1 cellular context compared by ENCODE assay signal in the genomic region with DNA sequence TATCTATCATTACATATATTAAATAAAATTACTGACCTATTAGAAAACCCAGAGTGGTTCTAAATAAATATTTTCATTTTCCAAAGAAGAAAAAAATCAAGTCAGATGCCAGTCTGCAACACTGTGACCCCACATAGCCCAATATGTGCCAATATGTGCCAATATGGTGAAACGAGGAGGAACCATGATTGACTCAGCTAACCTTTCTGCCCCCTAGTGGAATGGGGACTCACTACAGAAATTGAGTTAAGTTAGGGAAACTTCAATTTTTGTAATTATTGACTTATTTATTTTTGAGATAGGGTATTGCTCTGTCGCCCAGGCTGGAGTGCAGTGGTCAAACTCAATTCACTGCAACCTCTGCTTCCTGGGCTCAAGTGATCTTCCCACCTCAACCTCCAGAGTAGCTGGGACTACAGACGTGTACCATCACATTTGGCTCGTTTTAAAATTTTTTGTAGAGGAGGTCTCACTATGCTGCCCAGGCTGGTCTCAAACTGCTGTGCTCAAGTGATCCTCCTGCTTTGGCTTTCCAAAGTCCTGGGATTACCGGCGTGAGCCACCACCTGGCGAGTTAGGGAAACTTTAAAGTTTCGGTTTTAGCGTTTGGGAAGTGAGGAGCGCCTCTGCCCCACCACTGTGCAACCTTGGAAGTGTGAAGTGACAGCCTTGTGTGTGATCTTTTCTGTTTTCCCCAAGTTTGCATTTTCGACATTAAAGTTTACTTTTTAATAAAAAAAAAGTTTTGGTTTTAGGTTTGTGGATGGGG.
TF ChIP-seq lines count a peak whose summit lies in the region.

No MANE protein-coding gene starts in this region.

TF ChIP-seq in H1, 55 proteins besides CTCF, POLR2A, EP300 and RAD21 (continued from another document):
- TF ChIP-seq, protein P1, sequence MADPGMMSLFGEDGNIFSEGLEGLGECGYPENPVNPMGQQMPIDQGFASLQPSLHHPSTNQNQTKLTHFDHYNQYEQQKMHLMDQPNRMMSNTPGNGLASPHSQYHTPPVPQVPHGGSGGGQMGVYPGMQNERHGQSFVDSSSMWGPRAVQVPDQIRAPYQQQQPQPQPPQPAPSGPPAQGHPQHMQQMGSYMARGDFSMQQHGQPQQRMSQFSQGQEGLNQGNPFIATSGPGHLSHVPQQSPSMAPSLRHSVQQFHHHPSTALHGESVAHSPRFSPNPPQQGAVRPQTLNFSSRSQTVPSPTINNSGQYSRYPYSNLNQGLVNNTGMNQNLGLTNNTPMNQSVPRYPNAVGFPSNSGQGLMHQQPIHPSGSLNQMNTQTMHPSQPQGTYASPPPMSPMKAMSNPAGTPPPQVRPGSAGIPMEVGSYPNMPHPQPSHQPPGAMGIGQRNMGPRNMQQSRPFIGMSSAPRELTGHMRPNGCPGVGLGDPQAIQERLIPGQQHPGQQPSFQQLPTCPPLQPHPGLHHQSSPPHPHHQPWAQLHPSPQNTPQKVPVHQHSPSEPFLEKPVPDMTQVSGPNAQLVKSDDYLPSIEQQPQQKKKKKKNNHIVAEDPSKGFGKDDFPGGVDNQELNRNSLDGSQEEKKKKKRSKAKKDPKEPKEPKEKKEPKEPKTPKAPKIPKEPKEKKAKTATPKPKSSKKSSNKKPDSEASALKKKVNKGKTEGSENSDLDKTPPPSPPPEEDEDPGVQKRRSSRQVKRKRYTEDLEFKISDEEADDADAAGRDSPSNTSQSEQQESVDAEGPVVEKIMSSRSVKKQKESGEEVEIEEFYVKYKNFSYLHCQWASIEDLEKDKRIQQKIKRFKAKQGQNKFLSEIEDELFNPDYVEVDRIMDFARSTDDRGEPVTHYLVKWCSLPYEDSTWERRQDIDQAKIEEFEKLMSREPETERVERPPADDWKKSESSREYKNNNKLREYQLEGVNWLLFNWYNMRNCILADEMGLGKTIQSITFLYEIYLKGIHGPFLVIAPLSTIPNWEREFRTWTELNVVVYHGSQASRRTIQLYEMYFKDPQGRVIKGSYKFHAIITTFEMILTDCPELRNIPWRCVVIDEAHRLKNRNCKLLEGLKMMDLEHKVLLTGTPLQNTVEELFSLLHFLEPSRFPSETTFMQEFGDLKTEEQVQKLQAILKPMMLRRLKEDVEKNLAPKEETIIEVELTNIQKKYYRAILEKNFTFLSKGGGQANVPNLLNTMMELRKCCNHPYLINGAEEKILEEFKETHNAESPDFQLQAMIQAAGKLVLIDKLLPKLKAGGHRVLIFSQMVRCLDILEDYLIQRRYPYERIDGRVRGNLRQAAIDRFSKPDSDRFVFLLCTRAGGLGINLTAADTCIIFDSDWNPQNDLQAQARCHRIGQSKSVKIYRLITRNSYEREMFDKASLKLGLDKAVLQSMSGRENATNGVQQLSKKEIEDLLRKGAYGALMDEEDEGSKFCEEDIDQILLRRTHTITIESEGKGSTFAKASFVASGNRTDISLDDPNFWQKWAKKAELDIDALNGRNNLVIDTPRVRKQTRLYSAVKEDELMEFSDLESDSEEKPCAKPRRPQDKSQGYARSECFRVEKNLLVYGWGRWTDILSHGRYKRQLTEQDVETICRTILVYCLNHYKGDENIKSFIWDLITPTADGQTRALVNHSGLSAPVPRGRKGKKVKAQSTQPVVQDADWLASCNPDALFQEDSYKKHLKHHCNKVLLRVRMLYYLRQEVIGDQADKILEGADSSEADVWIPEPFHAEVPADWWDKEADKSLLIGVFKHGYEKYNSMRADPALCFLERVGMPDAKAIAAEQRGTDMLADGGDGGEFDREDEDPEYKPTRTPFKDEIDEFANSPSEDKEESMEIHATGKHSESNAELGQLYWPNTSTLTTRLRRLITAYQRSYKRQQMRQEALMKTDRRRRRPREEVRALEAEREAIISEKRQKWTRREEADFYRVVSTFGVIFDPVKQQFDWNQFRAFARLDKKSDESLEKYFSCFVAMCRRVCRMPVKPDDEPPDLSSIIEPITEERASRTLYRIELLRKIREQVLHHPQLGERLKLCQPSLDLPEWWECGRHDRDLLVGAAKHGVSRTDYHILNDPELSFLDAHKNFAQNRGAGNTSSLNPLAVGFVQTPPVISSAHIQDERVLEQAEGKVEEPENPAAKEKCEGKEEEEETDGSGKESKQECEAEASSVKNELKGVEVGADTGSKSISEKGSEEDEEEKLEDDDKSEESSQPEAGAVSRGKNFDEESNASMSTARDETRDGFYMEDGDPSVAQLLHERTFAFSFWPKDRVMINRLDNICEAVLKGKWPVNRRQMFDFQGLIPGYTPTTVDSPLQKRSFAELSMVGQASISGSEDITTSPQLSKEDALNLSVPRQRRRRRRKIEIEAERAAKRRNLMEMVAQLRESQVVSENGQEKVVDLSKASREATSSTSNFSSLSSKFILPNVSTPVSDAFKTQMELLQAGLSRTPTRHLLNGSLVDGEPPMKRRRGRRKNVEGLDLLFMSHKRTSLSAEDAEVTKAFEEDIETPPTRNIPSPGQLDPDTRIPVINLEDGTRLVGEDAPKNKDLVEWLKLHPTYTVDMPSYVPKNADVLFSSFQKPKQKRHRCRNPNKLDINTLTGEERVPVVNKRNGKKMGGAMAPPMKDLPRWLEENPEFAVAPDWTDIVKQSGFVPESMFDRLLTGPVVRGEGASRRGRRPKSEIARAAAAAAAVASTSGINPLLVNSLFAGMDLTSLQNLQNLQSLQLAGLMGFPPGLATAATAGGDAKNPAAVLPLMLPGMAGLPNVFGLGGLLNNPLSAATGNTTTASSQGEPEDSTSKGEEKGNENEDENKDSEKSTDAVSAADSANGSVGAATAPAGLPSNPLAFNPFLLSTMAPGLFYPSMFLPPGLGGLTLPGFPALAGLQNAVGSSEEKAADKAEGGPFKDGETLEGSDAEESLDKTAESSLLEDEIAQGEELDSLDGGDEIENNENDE (IDR thresholded peaks at IDR 0.05; ENCODE audit: insufficient replicate concordance, low read length) = no peak
- TF ChIP-seq SAP30 (IDR thresholded peaks at IDR 0.05; ENCODE audit: insufficient read depth, insufficient replicate concordance, low read length) (no peak), JUND (IDR thresholded peaks at IDR 0.05; ENCODE audit: low read length) (no peak), KDM1A (IDR thresholded peaks at IDR 0.05; ENCODE audit: borderline replicate concordance, low read length) (peak; percentile 68), YY1 (IDR thresholded peaks at IDR 0.05; ENCODE audit: low read depth, low read length) (peak; percentile 25; the same call in 1 of the 2 replicates), HDAC6 (IDR thresholded peaks at IDR 0.05; ENCODE audit: low read depth, low read length) (no peak), ASH2L (IDR thresholded peaks at IDR 0.05; ENCODE audit: low read length) (no peak), FOSL1 (IDR thresholded peaks at IDR 0.05; ENCODE audit: insufficient read depth, low read depth, low read length) (no peak), CBX5 (IDR thresholded peaks at IDR 0.05; ENCODE audit: low read depth, low read length) (no peak)
- TF ChIP-seq, protein P2, sequence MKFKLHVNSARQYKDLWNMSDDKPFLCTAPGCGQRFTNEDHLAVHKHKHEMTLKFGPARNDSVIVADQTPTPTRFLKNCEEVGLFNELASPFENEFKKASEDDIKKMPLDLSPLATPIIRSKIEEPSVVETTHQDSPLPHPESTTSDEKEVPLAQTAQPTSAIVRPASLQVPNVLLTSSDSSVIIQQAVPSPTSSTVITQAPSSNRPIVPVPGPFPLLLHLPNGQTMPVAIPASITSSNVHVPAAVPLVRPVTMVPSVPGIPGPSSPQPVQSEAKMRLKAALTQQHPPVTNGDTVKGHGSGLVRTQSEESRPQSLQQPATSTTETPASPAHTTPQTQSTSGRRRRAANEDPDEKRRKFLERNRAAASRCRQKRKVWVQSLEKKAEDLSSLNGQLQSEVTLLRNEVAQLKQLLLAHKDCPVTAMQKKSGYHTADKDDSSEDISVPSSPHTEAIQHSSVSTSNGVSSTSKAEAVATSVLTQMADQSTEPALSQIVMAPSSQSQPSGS (IDR thresholded peaks at IDR 0.05; ENCODE audit: low read length) = 0 out of 2 replicates have a peak, but pooled peaks have one; percentile 56
